ENCODE assay signal across 12 cellular contexts in genomic region chr4:108370291-108370690, GRCh38.
DNase-seq lines count a peak whose midpoint lies in the region; ATAC-seq lines count a peak whose summit lies in the region.
"Had no signal": no experiment of that assay in that cellular context is flagged by ENCODE, and none has a peak within 500 bp of the region (broad histone marks: within the 10 kb centered on the region; RNA-seq: fewer than 3 reads in every experiment).

No MANE protein-coding gene starts in this region.

- H3K27me3 Mint-ChIP-seq in central memory CD8-positive, alpha-beta T cell = peaks cover 62% of the 10 kb centered on the region

- H3K27ac Mint-ChIP-seq in central memory CD8-positive, alpha-beta T cell (ENCODE audit: low read depth) = no peak overlapping the region

- peaks cover 2% of the 10 kb centered on the region for H3K36me3 Mint-ChIP-seq in central memory CD8-positive, alpha-beta T cell (ENCODE audit: insufficient read depth)

- no peaks in the 10 kb centered on the region for H3K9me3 Mint-ChIP-seq in central memory CD8-positive, alpha-beta T cell

- H3K4me3 Mint-ChIP-seq in central memory CD8-positive, alpha-beta T cell = peak overlapping the region; percentile 49

- peak; percentile 44 for ATAC-seq in central memory CD8-positive, alpha-beta T cell (replicated peaks; ENCODE audit: extremely low read depth, poor library complexity, severe bottlenecking)
- ATAC-seq in HG02870 (IDR thresholded peaks at IDR 0.05; ENCODE audit: unreplicated experiment) (no peak), GM18517 (IDR thresholded peaks at IDR 0.05; ENCODE audit: unreplicated experiment) (no peak), HG03175 (IDR thresholded peaks at IDR 0.05; ENCODE audit: unreplicated experiment) (no peak), HG02884 (IDR thresholded peaks at IDR 0.05; ENCODE audit: unreplicated experiment) (no peak)
- ATAC-seq: body of pancreas had no signal

- peaks cover 13% of the 10 kb centered on the region for H3K4me1 Mint-ChIP-seq in central memory CD8-positive, alpha-beta T cell

- DNase-seq in NCI-H1105 treated with DMSO at 0.1 percent for 48 hours (lab: John Stamatoyannopoulos, UW) = peak; percentile 50
- DNase-seq in activated CD8-positive, alpha-beta memory T cell treated with anti-CD3 and anti-CD28 coated beads for 24 hours = peak; percentile 80
- DNase-seq in central memory CD8-positive, alpha-beta T cell (ENCODE audit: low spot score in 2 of 2) = no peak
- peak in 2 of 3 experiments; percentile 29 to 31 for DNase-seq in stimulated activated CD4-positive, alpha-beta T cell treated with anti-CD3 and anti-CD28 coated beads, TNF-alpha, amount 100 ng/mL, for 24 hours (ENCODE audit: low read depth in 3 of 3)
- DNase-seq: body of pancreas, esophagus squamous epithelium, NCI-H1048, tibial artery had no signal

Comparison
In these comparisons a context has a peak if more than half of its experiments do, and no peak if none do; other contexts are left out.
1. DNase-seq: peak in NCI-H1105 treated with DMSO at 0.1 percent for 48 hours (single experiment), activated CD8-positive, alpha-beta memory T cell treated with anti-CD3 and anti-CD28 coated beads for 24 hours (single experiment) and stimulated activated CD4-positive, alpha-beta T cell treated with anti-CD3 and anti-CD28 coated beads, TNF-alpha, amount 100 ng/mL, for 24 hours (2 of 3); none in central memory CD8-positive, alpha-beta T cell (0 of 2).